ENCODE assay signal across 13 cellular contexts in genomic region chr4:115781528-115782146, GRCh38.
A peak's percentile ranks its signal among the peaks of the same experiment; 100 is the strongest.
DNase-seq lines count a peak whose midpoint lies in the region; ATAC-seq and TF ChIP-seq lines count a peak whose summit lies in the region.
"Had no signal": no experiment of that assay in that cellular context is flagged by ENCODE, and none has a peak within 500 bp of the region (broad histone marks: within the 10 kb centered on the region; RNA-seq: fewer than 3 reads in every experiment).

No MANE protein-coding gene starts in this region.

- H3K27me3 ChIP-seq in naive thymus-derived CD4-positive, alpha-beta T cell (ENCODE audit: control insufficient read depth in 2 of 2, insufficient read depth in 2 of 2, low read length in 2 of 2), result no peaks in the 10 kb centered on the region
- no peaks in the 10 kb centered on the region for H3K27me3 ChIP-seq in brain microvascular endothelial cell (replicated peaks)

- no peaks in the 10 kb centered on the region for H3K9me3 ChIP-seq in naive thymus-derived CD4-positive, alpha-beta T cell (ENCODE audit: control insufficient read depth in 2 of 3, low read length in 3 of 3)

- no peak overlapping the region for H3K4me3 ChIP-seq in naive thymus-derived CD4-positive, alpha-beta T cell (ENCODE audit: low read length)
- no peak overlapping the region for H3K4me3 ChIP-seq in brain microvascular endothelial cell (ENCODE audit: low read depth, low read length)

- no peaks in the 10 kb centered on the region for H3K4me1 Mint-ChIP-seq in naive thymus-derived CD4-positive, alpha-beta T cell
- no peaks in the 10 kb centered on the region for H3K4me1 Mint-ChIP-seq in activated CD8-positive, alpha-beta T cell treated with anti-CD3 and anti-CD28 coated beads for 36 hours (ENCODE audit: low read depth)

- H3K27me3 Mint-ChIP-seq in naive thymus-derived CD4-positive, alpha-beta T cell, result no peaks in the 10 kb centered on the region
- H3K27me3 Mint-ChIP-seq in activated CD8-positive, alpha-beta T cell treated with anti-CD3 and anti-CD28 coated beads for 36 hours, result no peaks in the 10 kb centered on the region
- H3K27me3 Mint-ChIP-seq: activated naive CD8-positive, alpha-beta T cell treated with anti-CD3 and anti-CD28 coated beads, Interleukin-2, amount 50 U/mL, for 24 hours had no signal

- H3K36me3 Mint-ChIP-seq in naive thymus-derived CD4-positive, alpha-beta T cell, result no peaks in the 10 kb centered on the region
- H3K36me3 Mint-ChIP-seq in activated CD8-positive, alpha-beta T cell treated with anti-CD3 and anti-CD28 coated beads for 36 hours (ENCODE audit: low read depth), result no peaks in the 10 kb centered on the region

- no peak overlapping the region for H3K4me3 Mint-ChIP-seq in naive thymus-derived CD4-positive, alpha-beta T cell
- no peak overlapping the region for H3K4me3 Mint-ChIP-seq in activated CD8-positive, alpha-beta T cell treated with anti-CD3 and anti-CD28 coated beads for 36 hours
- H3K4me3 Mint-ChIP-seq: activated naive CD8-positive, alpha-beta T cell treated with anti-CD3 and anti-CD28 coated beads, Interleukin-2, amount 50 U/mL, for 24 hours had no signal

- POLR2A ChIA-PET in naive thymus-derived CD4-positive, alpha-beta T cell (lab: Charles Lee), result no interaction called here
- POLR2A ChIA-PET in activated CD8-positive, alpha-beta T cell treated with anti-CD3 and anti-CD28 coated beads for 36 hours (lab: Charles Lee), result no interaction called here

- in situ Hi-C loops in brain microvascular endothelial cell (cut with HindIII; ENCODE audit: low pct_ligation_motif_present, low sequenced_read_pairs), result no loop called here

- no peak overlapping the region for H3K27ac ChIP-seq in naive thymus-derived CD4-positive, alpha-beta T cell (ENCODE audit: low read depth, low read length)
- no peak overlapping the region for H3K27ac ChIP-seq in brain microvascular endothelial cell

- no peak overlapping the region for H3K27ac Mint-ChIP-seq in naive thymus-derived CD4-positive, alpha-beta T cell
- no peak overlapping the region for H3K27ac Mint-ChIP-seq in activated CD8-positive, alpha-beta T cell treated with anti-CD3 and anti-CD28 coated beads for 36 hours
- H3K27ac Mint-ChIP-seq: activated naive CD8-positive, alpha-beta T cell treated with anti-CD3 and anti-CD28 coated beads, Interleukin-2, amount 50 U/mL, for 24 hours had no signal

- ATAC-seq in GM18870 (IDR thresholded peaks at IDR 0.05; ENCODE audit: unreplicated experiment) (peak; percentile 44), HG02885 (IDR thresholded peaks at IDR 0.05; ENCODE audit: poor library complexity, unreplicated experiment) (peak; percentile 55)
- peak; percentile 26 for ATAC-seq in naive thymus-derived CD4-positive, alpha-beta T cell
- ATAC-seq in activated CD8-positive, alpha-beta T cell treated with anti-CD3 and anti-CD28 coated beads for 36 hours, result no peak
- ATAC-seq: activated naive CD8-positive, alpha-beta T cell treated with anti-CD3 and anti-CD28 coated beads, Interleukin-2, amount 50 U/mL, for 24 hours had no signal

- peak; percentile 85 to 93 for DNase-seq in NOMO-1 (lab: John Stamatoyannopoulos, UW; ENCODE audit: unreplicated experiment in 2 of 2)
- no peak for DNase-seq in naive thymus-derived CD4-positive, alpha-beta T cell
- DNase-seq in brain microvascular endothelial cell, result no peak
- DNase-seq in activated CD8-positive, alpha-beta T cell treated with anti-CD3 and anti-CD28 coated beads for 36 hours, result no peak
- DNase-seq in midbrain (lab: John Stamatoyannopoulos, UW), result no peak
- DNase-seq in mucosa of gallbladder (ENCODE audit: low spot score), result no peak
- DNase-seq: activated CD4-positive, alpha-beta T cell treated with anti-CD3 and anti-CD28 coated beads, Interleukin-2, amount 50 U/mL, for 4 hours; activated naive CD8-positive, alpha-beta T cell treated with anti-CD3 and anti-CD28 coated beads, Interleukin-2, amount 50 U/mL, for 24 hours; effector CD8-positive, alpha-beta T cell; NCI-H1930; RPMI8226 had no signal

- CTCF ChIA-PET in naive thymus-derived CD4-positive, alpha-beta T cell (lab: Charles Lee), result no interaction called here
- CTCF ChIA-PET in activated CD8-positive, alpha-beta T cell treated with anti-CD3 and anti-CD28 coated beads for 36 hours (lab: Charles Lee), result no interaction called here

- H3K9me3 Mint-ChIP-seq in naive thymus-derived CD4-positive, alpha-beta T cell, result peaks cover 0 to 15% (median 1%) of the 10 kb centered on the region in 11 donors
- peaks cover 6% of the 10 kb centered on the region for H3K9me3 Mint-ChIP-seq in activated CD8-positive, alpha-beta T cell treated with anti-CD3 and anti-CD28 coated beads for 36 hours

- no peaks in the 10 kb centered on the region for H3K4me1 ChIP-seq in naive thymus-derived CD4-positive, alpha-beta T cell (ENCODE audit: control insufficient read depth in 2 of 2, insufficient read depth in 2 of 2, low read length in 2 of 2)

- no peak for TF ChIP-seq CTCF in brain microvascular endothelial cell (IDR thresholded peaks at IDR 0.05; ENCODE audit: low read depth, low read length, missing control alignments)
- TF ChIP-seq CTCF in activated CD8-positive, alpha-beta T cell treated with anti-CD3 and anti-CD28 coated beads for 36 hours (IDR thresholded peaks at IDR 0.05), result no peak

- intact Hi-C loops in naive thymus-derived CD4-positive, alpha-beta T cell (cut with micrococcal nuclease), result no loop called here
- intact Hi-C loops in activated CD8-positive, alpha-beta T cell treated with anti-CD3 and anti-CD28 coated beads for 36 hours (cut with micrococcal nuclease), result no loop called here

- H3K36me3 ChIP-seq in naive thymus-derived CD4-positive, alpha-beta T cell (ENCODE audit: control insufficient read depth in 2 of 3, insufficient read depth in 3 of 3, low read length in 3 of 3), result no peaks in the 10 kb centered on the region
- H3K36me3 ChIP-seq in brain microvascular endothelial cell (replicated peaks), result no peaks in the 10 kb centered on the region

Comparison
In these comparisons a context has a peak if more than half of its experiments do, and no peak if none do; other contexts are left out.
1. DNase-seq: peak in NOMO-1 (2 of 2); none in naive thymus-derived CD4-positive, alpha-beta T cell (0 of 9), brain microvascular endothelial cell (single experiment), activated CD8-positive, alpha-beta T cell treated with anti-CD3 and anti-CD28 coated beads for 36 hours (single experiment), midbrain (single experiment) and mucosa of gallbladder (single experiment).